Comparison of ENCODE assay signal across 4 cellular contexts in the genomic region with DNA sequence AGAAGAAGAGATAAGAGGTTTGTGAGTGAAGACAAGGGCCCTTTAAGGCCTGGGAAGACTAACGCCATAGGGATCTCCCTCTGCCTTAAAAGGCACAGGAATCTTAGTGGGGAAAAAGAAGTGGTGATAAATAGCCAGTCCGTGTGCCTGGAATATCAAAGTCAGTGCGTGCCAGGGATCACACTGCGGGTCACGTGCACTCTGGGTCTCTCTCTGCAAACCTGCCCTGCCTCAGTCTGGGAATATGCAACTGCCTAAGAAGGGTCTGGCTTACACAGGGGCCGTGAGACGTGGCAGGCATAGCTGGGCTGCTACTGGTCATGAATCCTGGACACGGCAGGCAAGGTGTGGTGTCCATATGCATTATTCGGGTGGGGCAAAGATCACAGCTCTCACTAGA.
DNase-seq lines count a peak whose midpoint lies in the region; ATAC-seq and TF ChIP-seq lines count a peak whose summit lies in the region.
"Not testable (repeated sequence)": the region's sequence is repeated elsewhere in the genome, so short reads cannot be mapped to it uniquely, and the experiment has no call there.

No MANE protein-coding gene starts in this region.

- not testable (repeated sequence) for H3K9me3 ChIP-seq in heart right ventricle

- no CpG with 5 or more reads among the region's 9 CpGs for WGBS in heart right ventricle, 2 donors

- not testable (repeated sequence) for H3K4me3 ChIP-seq in heart right ventricle

- H3K27ac ChIP-seq in heart right ventricle: not testable (repeated sequence)

- H3K36me3 ChIP-seq in heart right ventricle: not testable (repeated sequence)

- not testable (repeated sequence) for H3K4me1 ChIP-seq in heart right ventricle

- ATAC-seq in Right ventricle myocardium superior (ENCODE audit: poor library complexity): peak; percentile 90
- ATAC-seq in heart right ventricle: peak in 7 of 8 donors; percentile 55 to 93 (median 82)
- peak; percentile 92 for ATAC-seq in left ventricle myocardium superior
- ATAC-seq in left colon: peak; percentile 72

- H3K27me3 ChIP-seq in heart right ventricle: not testable (repeated sequence)

- not testable (repeated sequence) for DNase-seq in Right ventricle myocardium superior, heart right ventricle, left ventricle myocardium superior, left colon

- intact Hi-C loops in Right ventricle myocardium superior (cut with DNase I); heart right ventricle (cut with DNase I); left ventricle myocardium superior (cut with micrococcal nuclease); left colon (cut with DNase I, micrococcal nuclease): not testable (repeated sequence)

- TF ChIP-seq CTCF in heart right ventricle (IDR thresholded peaks at IDR 0.05): not testable (repeated sequence)
